Comparison of ENCODE assay signal across 28 cellular contexts in genomic region chr10:50634479-50634878, GRCh38.
"Had no signal": no experiment of that assay in that cellular context is flagged by ENCODE, and none has a peak within 500 bp of the region (broad histone marks: within the 10 kb centered on the region; RNA-seq: fewer than 3 reads in every experiment).

No MANE protein-coding gene starts in this region.

- H3K4me2 ChIP-seq: neural progenitor cell had no signal

- H3K36me3 Mint-ChIP-seq: stimulated activated effector memory CD8-positive, alpha-beta T cell treated with anti-CD3 and anti-CD28 coated beads, Interleukin-12 subunit alpha, Interleukin-12 subunit beta, amount 100 ng/mL, for 72 hours had no signal

- H2AFZ ChIP-seq: neural progenitor cell, parathyroid adenoma had no signal

- DNase-seq: occipital lobe; ovary; posterior cingulate gyrus; psoas muscle; right cardiac atrium; right lobe of liver; sigmoid colon; small intestine; stimulated activated CD4-positive, alpha-beta T cell treated with anti-CD3 and anti-CD28 coated beads, Interleukin-15, amount 100 ng/mL, for 24 hours; stimulated activated CD4-positive, alpha-beta T cell treated with anti-CD3 and anti-CD28 coated beads, Interleukin-2, amount 100 ng/mL, for 24 hours; stimulated activated CD4-positive, alpha-beta T cell treated with anti-CD3 and anti-CD28 coated beads, Interleukin-2, amount 100 ng/mL, for 48 hours; stimulated activated CD4-positive, alpha-beta T cell treated with anti-CD3 and anti-CD28 coated beads, Interleukin-4, amount 100 ng/mL, for 24 hours; stimulated activated naive B cell treated with anti-CD40 and anti-IgM and Interleukin-4, amounts not matched to agents 10 μg/mL and 1 μg/mL and 100 μg/mL, for 72 hours; stimulated activated naive CD4-positive, alpha-beta T cell treated with Interleukin-2 at 50 U/mL for 16 hours; stomach; thyroid gland; trophoblast cell; upper lobe of left lung had no signal

- H3K9me3 Mint-ChIP-seq: nephron; neural progenitor cell; stimulated activated effector memory CD8-positive, alpha-beta T cell treated with anti-CD3 and anti-CD28 coated beads, Interleukin-12 subunit alpha, Interleukin-12 subunit beta, amount 100 ng/mL, for 72 hours; stimulated activated naive B cell treated with anti-CD40 and anti-IgM and Interleukin-4, amounts not matched to agents 10 μg/mL and 1 μg/mL and 100 μg/mL, for 72 hours; stimulated activated naive CD8-positive, alpha-beta T cell treated with anti-CD3 and anti-CD28 coated beads, Interleukin-15, Interleukin-2, amounts not matched to agents 100 ng/mL and 50 ng/mL, for 24 hours had no signal

- FAIRE-seq: small intestine, urothelium cell line had no signal

- H3K9me3 ChIP-seq: ovary, psoas muscle, right lobe of liver, sigmoid colon, stomach, thoracic aorta, thyroid gland, tibial nerve, upper lobe of left lung, vagina had no signal

- H3K4me3 ChIP-seq: neural progenitor cell, ovary, psoas muscle, right lobe of liver, sigmoid colon, stomach, thoracic aorta, thyroid gland, tibial nerve, upper lobe of left lung, vagina had no signal

- H3K27ac Mint-ChIP-seq: nephron; neural progenitor cell; progenitor cell of endocrine pancreas; stimulated activated effector memory CD8-positive, alpha-beta T cell treated with anti-CD3 and anti-CD28 coated beads, Interleukin-12 subunit alpha, Interleukin-12 subunit beta, amount 100 ng/mL, for 72 hours; stimulated activated naive B cell treated with anti-CD40 and anti-IgM and Interleukin-4, amounts not matched to agents 10 μg/mL and 1 μg/mL and 100 μg/mL, for 72 hours; stimulated activated naive CD8-positive, alpha-beta T cell treated with anti-CD3 and anti-CD28 coated beads, Interleukin-15, Interleukin-2, amounts not matched to agents 100 ng/mL and 50 ng/mL, for 24 hours had no signal

- H3K27me3 ChIP-seq: neural progenitor cell, ovary, right lobe of liver, sigmoid colon, stomach, thyroid gland, tibial nerve, upper lobe of left lung, vagina had no signal

- H3K36me3 ChIP-seq: neural progenitor cell, ovary, right lobe of liver, sigmoid colon, thoracic aorta, thyroid gland, vagina had no signal

- H3K4me1 Mint-ChIP-seq: nephron, neural progenitor cell had no signal

- H3K27me3 Mint-ChIP-seq: progenitor cell of endocrine pancreas; stimulated activated naive B cell treated with anti-CD40 and anti-IgM and Interleukin-4, amounts not matched to agents 10 μg/mL and 1 μg/mL and 100 μg/mL, for 72 hours had no signal

- H3K27ac ChIP-seq: neural progenitor cell, ovary, parathyroid adenoma, psoas muscle, right lobe of liver, sigmoid colon, stomach, thoracic aorta, thyroid gland, tibial nerve, upper lobe of left lung, vagina had no signal

- ATAC-seq: psoas muscle; right cardiac atrium; right lobe of liver; stimulated activated effector memory CD8-positive, alpha-beta T cell treated with anti-CD3 and anti-CD28 coated beads, Interleukin-12 subunit alpha, Interleukin-12 subunit beta, amount 100 ng/mL, for 72 hours; stimulated activated naive B cell treated with anti-CD40 and anti-IgM and Interleukin-4, amounts not matched to agents 10 μg/mL and 1 μg/mL and 100 μg/mL, for 72 hours had no signal

- H3K4me1 ChIP-seq: neural progenitor cell, psoas muscle, right lobe of liver, sigmoid colon, stomach, thyroid gland, vagina had no signal

- H3K4me3 Mint-ChIP-seq: nephron; neural progenitor cell; stimulated activated effector memory CD8-positive, alpha-beta T cell treated with anti-CD3 and anti-CD28 coated beads, Interleukin-12 subunit alpha, Interleukin-12 subunit beta, amount 100 ng/mL, for 72 hours; stimulated activated naive B cell treated with anti-CD40 and anti-IgM and Interleukin-4, amounts not matched to agents 10 μg/mL and 1 μg/mL and 100 μg/mL, for 72 hours; stimulated activated naive CD8-positive, alpha-beta T cell treated with anti-CD3 and anti-CD28 coated beads, Interleukin-15, Interleukin-2, amounts not matched to agents 100 ng/mL and 50 ng/mL, for 24 hours had no signal

- H3K79me2 ChIP-seq: parathyroid adenoma had no signal

- H3K9ac ChIP-seq: neural progenitor cell, parathyroid adenoma had no signal
